Comparison of ENCODE assay signal across 8 cellular contexts in the genomic region with DNA sequence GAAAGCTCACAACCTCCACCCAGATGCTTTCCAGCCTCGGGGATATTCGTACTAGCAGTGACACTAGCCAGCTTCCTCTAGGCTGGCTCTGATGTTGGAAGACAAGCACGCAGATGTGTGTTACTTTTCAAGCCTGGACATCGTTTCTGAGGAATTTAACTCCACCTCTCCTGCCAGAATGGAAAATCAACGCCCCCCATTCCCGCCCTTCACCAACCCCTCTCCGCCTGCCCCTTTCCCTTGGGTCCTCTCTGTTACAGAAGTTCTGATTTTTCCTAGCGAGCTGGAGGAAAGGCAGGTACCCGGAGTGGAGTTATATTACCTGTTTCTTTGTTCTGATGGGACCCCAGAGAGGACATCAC. TPM values are rescaled to one million over a fixed set of nuclear protein-coding genes. Genes with fewer than 3 reads are reported as not detected.
DNase-seq lines count a peak whose midpoint lies in the region; ATAC-seq and TF ChIP-seq lines count a peak whose summit lies in the region.

No MANE protein-coding gene starts in this region.

- DNase-seq in BE2C (peak; percentile 65), OCI-LY7 (ENCODE audit: low spot score) (peak; percentile 52), amniotic stem cell (lab: John Stamatoyannopoulos, UW) (peak; percentile 29), heart right ventricle (peak in 1 of 2 donors; percentile 22), pons (ENCODE audit: low spot score) (peak; percentile 28), NCI-H1048 (lab: John Stamatoyannopoulos, UW) (no peak)

- H4K20me1 ChIP-seq in OCI-LY7 (ENCODE audit: insufficient read depth, low read length), result no peaks in the 10 kb centered on the region

- CTCF ChIA-PET in OCI-LY7 (lab: Charles Lee; ENCODE audit: unreplicated experiment), result interaction anchor here (0.6 to 0.7 kb wide), 3 partner anchors 14 to 650 kb away, joined by 4 to 11 read pairs (median 6); no protein-coding TSS in a partner anchor

- TSS peak; percentile 76 for BruUV-seq in OCI-LY7 (replicated peaks; lab: Mats Ljungman, UMichigan)

- peak overlapping the region; percentile 95 for H3K4me2 ChIP-seq in OCI-LY7 (ENCODE audit: low read length)

- intact Hi-C loops in OCI-LY7 (cut with micrococcal nuclease; ENCODE audit: unreplicated experiment), result loop anchor here (2.0 to 5.0 kb wide), 3 partner anchors 118 to 595 kb away; no protein-coding TSS in a partner anchor
- intact Hi-C loops in heart right ventricle (cut with DNase I), result loop anchor here in 9 of 10 donors (2.0 to 10.0 kb wide), 4 partner anchors 46 to 120 kb away; a partner anchor contains a TSS

- no peaks in the 10 kb centered on the region for H3K9me2 ChIP-seq in OCI-LY7 (ENCODE audit: insufficient read depth, low read length)

- H3K27ac ChIP-seq in HUES6 (ENCODE audit: low read depth, low read length) (peak overlapping the region; percentile 4; the same call in 1 of the 2 replicates), OCI-LY7 (ENCODE audit: low read depth, low read length, poor library complexity, severe bottlenecking) (peak overlapping the region; percentile 60), heart right ventricle (peak overlapping the region; percentile 93 to 99 (median 96))

- no peaks in the 10 kb centered on the region for H3K9me3 ChIP-seq in BE2C
- H3K9me3 ChIP-seq in HUES6 (ENCODE audit: control insufficient read depth, insufficient read depth, low read depth, low read length), result no peaks in the 10 kb centered on the region
- no peaks in the 10 kb centered on the region for H3K9me3 ChIP-seq in OCI-LY7 (ENCODE audit: low read length)
- no peaks in the 10 kb centered on the region for H3K9me3 ChIP-seq in heart right ventricle

- peak overlapping the region; percentile 77 for H3K9ac ChIP-seq in HUES6 (ENCODE audit: low read length)

- H3K27me3 ChIP-seq in BE2C (no peaks in the 10 kb centered on the region), HUES6 (ENCODE audit: control insufficient read depth, insufficient read depth, low read length) (peaks cover 9% of the 10 kb centered on the region), heart right ventricle (no peaks in the 10 kb centered on the region)

- H3K4me1 ChIP-seq in BE2C, result no peaks in the 10 kb centered on the region; the same call in 1 of the 2 replicates
- H3K4me1 ChIP-seq in HUES6 (ENCODE audit: control insufficient read depth, insufficient read depth, low read length), result peaks cover 31% of the 10 kb centered on the region
- H3K4me1 ChIP-seq in OCI-LY7 (ENCODE audit: insufficient read depth, low read length, poor library complexity, severe bottlenecking), result peaks cover 24% of the 10 kb centered on the region
- H3K4me1 ChIP-seq in heart right ventricle, result peaks cover 0 to 59% (median 37%) of the 10 kb centered on the region in 9 donors

- H2AFZ ChIP-seq in OCI-LY7 (ENCODE audit: low read length), result peak overlapping the region; percentile 98

- POLR2A ChIA-PET in OCI-LY7 (lab: Charles Lee), result interaction anchor here (0.6 to 2.5 kb wide), 15 partner anchors 10 to 481 kb away, joined by 3 to 15 read pairs (median 4); a partner anchor contains a TSS

- ATAC-seq in GM18907 (IDR thresholded peaks at IDR 0.05; ENCODE audit: unreplicated experiment) (peak; percentile 23), heart right ventricle (peak; percentile 21 to 55 (median 44))

- WGBS in heart right ventricle, 2 donors, result 0 to 1% methylated on average over 9 of the region's 9 CpGs

- H3K36me3 ChIP-seq in BE2C, result no peaks in the 10 kb centered on the region
- no peaks in the 10 kb centered on the region for H3K36me3 ChIP-seq in HUES6 (ENCODE audit: control insufficient read depth, insufficient read depth, low read length)
- H3K36me3 ChIP-seq in OCI-LY7 (ENCODE audit: insufficient read depth, low read length), result peaks cover 26% of the 10 kb centered on the region
- peaks cover 0 to 14% (median 0%) of the 10 kb centered on the region in 9 donors for H3K36me3 ChIP-seq in heart right ventricle

- H3K4me3 ChIP-seq in BE2C (ENCODE audit: low read depth, low read length) (peak overlapping the region; percentile 84), HUES6 (ENCODE audit: low read depth, low read length) (peak overlapping the region; percentile 97), OCI-LY7 (ENCODE audit: low read depth, low read length, poor library complexity, severe bottlenecking) (peak overlapping the region; percentile 86), heart right ventricle (peak overlapping the region; percentile 50 to 93 (median 74))

- TF ChIP-seq CTCF in BE2C (IDR thresholded peaks at IDR 0.05; ENCODE audit: low read depth, low read length), result no peak
- TF ChIP-seq CTCF in OCI-LY7 (conservative IDR thresholded peaks at IDR 0.05; ENCODE audit: low read length), result no peak
- no peak for TF ChIP-seq CTCF in heart right ventricle (IDR thresholded peaks at IDR 0.05)

- H3K79me2 ChIP-seq in OCI-LY7 (ENCODE audit: insufficient read depth, low read depth, low read length), result peaks cover 44% of the 10 kb centered on the region; the same call in 1 of the 2 replicates

RNA-seq across cellular contexts. Expression of a gene that starts 0.5 kb away (rescaled TPM):
- 31.4 TPM for polyA plus RNA-seq in BE2C (2012; ENCODE audit: insufficient read depth, insufficient read length, low read depth)
- 33.6 and 42.2 TPM in 2 replicates for total RNA-seq in OCI-LY7 (2014; rRNA removed; shearing (Covaris generic))
- total RNA-seq in OCI-LY7 (2022), result 98.3 and 120 TPM in 2 replicates
- total RNA-seq in heart right ventricle, result 100 to 1,000 TPM; 383 to 731 (median 639) TPM
- 10 to 100 TPM; 40.8 to 78.5 TPM for polyA plus RNA-seq in heart right ventricle

RNA-seq across cellular contexts. Expression of a gene that starts 45.6 kb away (rescaled TPM):
- 58.3 TPM for polyA plus RNA-seq in BE2C (2012; ENCODE audit: insufficient read depth, insufficient read length, low read depth)
- 52.8 and 69.2 TPM in 2 replicates for total RNA-seq in OCI-LY7 (2014; rRNA removed; shearing (Covaris generic))
- total RNA-seq in OCI-LY7 (2022), result 44.2 and 48.0 TPM in 2 replicates
- total RNA-seq in heart right ventricle, result 100 to 1,000 TPM; 112 to 162 (median 138) TPM
- 10 to 100 TPM; 51.1 to 84.6 TPM for polyA plus RNA-seq in heart right ventricle

Comparison
In these comparisons a context has a peak if more than half of its experiments do, and no peak if none do; other contexts are left out.
1. H3K27ac ChIP-seq: peak in every context shown above with its lines; median percentile 96 in heart right ventricle; 60 in OCI-LY7; 4 in HUES6.